19 cellular contexts compared by ENCODE assay signal in the genomic region with DNA sequence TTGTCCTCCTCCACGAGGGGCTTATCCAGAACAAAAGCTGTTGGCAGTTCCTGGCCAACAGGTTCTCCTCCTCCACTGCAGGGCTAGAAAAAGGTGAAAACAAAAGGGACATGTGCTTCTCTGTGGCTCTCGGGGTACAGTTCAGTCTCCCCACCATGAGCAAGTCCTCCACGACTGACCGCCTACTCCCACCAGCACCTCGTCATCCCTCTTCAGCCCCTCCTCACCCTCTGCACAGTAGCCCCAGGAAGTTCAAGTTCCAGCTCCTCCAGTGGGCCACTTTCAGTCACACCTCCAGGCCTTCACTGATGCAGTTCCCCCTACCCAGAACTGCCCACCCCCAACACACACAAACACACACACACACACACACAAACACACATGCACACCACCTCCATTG. TPM values are rescaled to one million over a fixed set of nuclear protein-coding genes. Genes with fewer than 3 reads are reported as not detected.
DNase-seq lines count a peak whose midpoint lies in the region; ATAC-seq and TF ChIP-seq lines count a peak whose summit lies in the region.
"Had no signal": no experiment of that assay in that cellular context is flagged by ENCODE, and none has a peak within 500 bp of the region (broad histone marks: within the 10 kb centered on the region; RNA-seq: fewer than 3 reads in every experiment).

No MANE protein-coding gene starts in this region.

- H3K4me1 ChIP-seq in left lung = peaks cover 16 to 22% of the 10 kb centered on the region in 2 donors

- H3K4me3 Mint-ChIP-seq in T-helper 2 cell treated with Interferon-gamma antibody and Interleukin-4, amounts not matched to agents 5 μg/mL and 100 μg/mL, for 36 hours = no peak overlapping the region
- H3K4me3 Mint-ChIP-seq in nephron progenitor cell (peak overlapping the region; percentile 2), type B pancreatic cell (peak overlapping the region; percentile 16)
- H3K4me3 Mint-ChIP-seq: CD4-positive, alpha-beta memory T cell; GM23338; HFFc6 had no signal

- H3K27me3 Mint-ChIP-seq in T-helper 2 cell treated with Interferon-gamma antibody and Interleukin-4, amounts not matched to agents 5 μg/mL and 100 μg/mL, for 36 hours (ENCODE audit: low read depth) = peaks cover 13% of the 10 kb centered on the region
- H3K27me3 Mint-ChIP-seq in nephron progenitor cell (ENCODE audit: low read depth, poor library complexity) (peaks cover 3% of the 10 kb centered on the region), type B pancreatic cell (peaks cover 2% of the 10 kb centered on the region)

- intact Hi-C loops in left lung (cut with DNase I) = loop anchor here in 1 of 2 donors (5.0 kb wide), 1 partner anchor 105 kb away; no protein-coding TSS in a partner anchor

- H3K9me3 Mint-ChIP-seq in T-helper 2 cell treated with Interferon-gamma antibody and Interleukin-4, amounts not matched to agents 5 μg/mL and 100 μg/mL, for 36 hours = peaks cover under 1% of the 10 kb centered on the region
- H3K9me3 Mint-ChIP-seq in nephron progenitor cell (no peaks in the 10 kb centered on the region), type B pancreatic cell (no peaks in the 10 kb centered on the region)
- H3K9me3 Mint-ChIP-seq: GM23338 had no signal

- DNase-seq in T-helper 2 cell treated with Interferon-gamma antibody and Interleukin-4, amounts not matched to agents 5 μg/mL and 100 μg/mL, for 36 hours (ENCODE audit: low spot score) = no peak
- DNase-seq in T-helper 2 cell = no peak
- DNase-seq in nephron progenitor cell = no peak
- DNase-seq in type B pancreatic cell (ENCODE audit: extremely low spot score, unreplicated experiment) = no peak
- no peak for DNase-seq in EL
- no peak for DNase-seq in left lung
- DNase-seq: CD4-positive, alpha-beta memory T cell; DMS153; DMS79; GF-D8; H7 had no signal

- H3K36me3 ChIP-seq in left lung = no peaks in the 10 kb centered on the region
- H3K36me3 ChIP-seq: BLaER1 had no signal

- H3K27ac ChIP-seq in left lung = no peak overlapping the region
- H3K27ac ChIP-seq: 22Rv1, A549, BLaER1 had no signal

- ATAC-seq in left lung = no peak
- no peak for ATAC-seq in HG03571 (IDR thresholded peaks at IDR 0.05; ENCODE audit: unreplicated experiment)
- ATAC-seq: A549, GM23338, HCT116 had no signal

- no peak overlapping the region for H3K4me3 ChIP-seq in left lung
- H3K4me3 ChIP-seq: A549, BLaER1, GM23338 had no signal

- H3K4me1 Mint-ChIP-seq in T-helper 2 cell treated with Interferon-gamma antibody and Interleukin-4, amounts not matched to agents 5 μg/mL and 100 μg/mL, for 36 hours (ENCODE audit: low read depth) = peaks cover 12% of the 10 kb centered on the region
- peaks cover 67% of the 10 kb centered on the region for H3K4me1 Mint-ChIP-seq in nephron progenitor cell
- H3K4me1 Mint-ChIP-seq in type B pancreatic cell (ENCODE audit: unreplicated experiment) = peaks cover 30% of the 10 kb centered on the region

- H3K36me3 Mint-ChIP-seq in T-helper 2 cell treated with Interferon-gamma antibody and Interleukin-4, amounts not matched to agents 5 μg/mL and 100 μg/mL, for 36 hours (ENCODE audit: low read depth) = no peaks in the 10 kb centered on the region
- no peaks in the 10 kb centered on the region for H3K36me3 Mint-ChIP-seq in nephron progenitor cell (ENCODE audit: low read depth)
- no peaks in the 10 kb centered on the region for H3K36me3 Mint-ChIP-seq in type B pancreatic cell
- H3K36me3 Mint-ChIP-seq: CD4-positive, alpha-beta memory T cell had no signal

- H3K27me3 ChIP-seq in left lung = peaks cover 0 to 23% of the 10 kb centered on the region in 2 donors
- H3K27me3 ChIP-seq: BLaER1 had no signal

- peak overlapping the region; percentile 60 for H3K27ac Mint-ChIP-seq in T-helper 2 cell treated with Interferon-gamma antibody and Interleukin-4, amounts not matched to agents 5 μg/mL and 100 μg/mL, for 36 hours
- H3K27ac Mint-ChIP-seq in nephron progenitor cell (peak overlapping the region; percentile 74), type B pancreatic cell (peak overlapping the region; percentile 54)
- H3K27ac Mint-ChIP-seq: GM23338, HFFc6 had no signal

- H3K9me3 ChIP-seq in left lung = no peaks in the 10 kb centered on the region
- H3K9me3 ChIP-seq: A549, BLaER1 had no signal

- no peak for TF ChIP-seq CTCF in nephron progenitor cell (IDR thresholded peaks at IDR 0.05)
- TF ChIP-seq CTCF in type B pancreatic cell (conservative IDR thresholded peaks at IDR 0.05) = no peak
- TF ChIP-seq CTCF in left lung (IDR thresholded peaks at IDR 0.05) = no peak

RNA-seq across cellular contexts. Expression of a gene that starts 19.4 kb away (rescaled TPM):
- 0.85 and 7.4 TPM in 2 replicates for total RNA-seq in type B pancreatic cell (ENCODE audit: low replicate concordance)
- not detected for total RNA-seq in left lung
- total RNA-seq: CD4-positive, alpha-beta memory T cell; Daoy; GM23338; H7; HFFc6 had no signal

RNA-seq across cellular contexts. Expression of a gene that starts 24.3 kb away (rescaled TPM):
- total RNA-seq in type B pancreatic cell (ENCODE audit: low replicate concordance) (750 and 2,036 TPM in 2 replicates), left lung (1,000 to 10,000 TPM in 1 of 2 donors, 100 to 1,000 TPM in 1; 692 to 1,142 TPM)
- total RNA-seq: CD4-positive, alpha-beta memory T cell had no signal

RNA-seq across cellular contexts. Expression of a gene that starts 33.8 kb away (rescaled TPM):
- total RNA-seq in type B pancreatic cell (ENCODE audit: low replicate concordance) (208 and 840 TPM in 2 replicates), left lung (10 to 100 TPM; 23.8 to 27.8 TPM)
- total RNA-seq: CD4-positive, alpha-beta memory T cell had no signal

RNA-seq across cellular contexts. Expression of a gene that starts 34.2 kb away (rescaled TPM):
- 0.19 and 0.64 TPM in 2 replicates for total RNA-seq in type B pancreatic cell (ENCODE audit: low replicate concordance)
- total RNA-seq in left lung = 1 to 10 TPM in 1 of 2 donors, not detected in 1; 1.5 TPM
- total RNA-seq: CD4-positive, alpha-beta memory T cell; GM23338; H7 had no signal

RNA-seq across cellular contexts. Expression of a gene that starts 47.0 kb away (rescaled TPM):
- 869 and 1,618 TPM in 2 replicates for total RNA-seq in type B pancreatic cell (ENCODE audit: low replicate concordance)
- total RNA-seq in left lung = 10 to 100 TPM; 10.8 to 29.1 TPM
- total RNA-seq: CD4-positive, alpha-beta memory T cell; Daoy; GM23338; H7; HFFc6 had no signal
